8 cellular contexts compared by ENCODE assay signal in the genomic region with DNA sequence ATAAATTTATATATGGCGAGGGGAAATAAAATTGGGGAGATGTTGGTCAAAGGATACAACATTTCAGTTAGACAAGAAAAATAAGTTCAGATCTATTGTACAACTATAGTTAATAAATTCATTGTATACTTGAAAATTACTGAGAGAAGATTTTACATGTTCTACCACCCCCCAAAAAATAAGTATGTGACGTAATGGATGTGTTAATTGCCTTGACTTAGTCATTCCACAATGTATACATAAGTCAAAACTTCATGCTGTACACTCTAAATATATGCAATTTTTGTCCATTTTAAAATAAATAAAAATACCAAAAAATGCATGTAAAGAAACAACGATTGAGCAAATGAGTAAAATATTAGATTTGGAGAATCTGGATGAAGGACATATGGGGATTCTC. TPM values are rescaled to one million over a fixed set of nuclear protein-coding genes. Genes with fewer than 3 reads are reported as not detected.
DNase-seq lines count a peak whose midpoint lies in the region; ATAC-seq and TF ChIP-seq lines count a peak whose summit lies in the region.

No MANE protein-coding gene starts in this region.

- DNase-seq in MCF 10A (ENCODE audit: unreplicated experiment): no peak
- DNase-seq in NOMO-1 treated with DMSO at 0.1 percent for 48 hours (lab: John Stamatoyannopoulos, UW; ENCODE audit: unreplicated experiment): no peak
- DNase-seq in NCI-H446 (lab: John Stamatoyannopoulos, UW): no peak
- DNase-seq in activated naive CD4-positive, alpha-beta T cell treated with anti-CD3 and anti-CD28 coated beads, Interleukin-2, amount 50 U/mL, for 16 hours: no peak

- no peak for ATAC-seq in HG03457 (IDR thresholded peaks at IDR 0.05; ENCODE audit: unreplicated experiment)

- H3K27ac ChIP-seq in ACC112 (ENCODE audit: low read depth, low read length) (peak overlapping the region; percentile 94), HUES6 (ENCODE audit: low read depth, low read length) (no peak overlapping the region; the same call in 1 of the 2 replicates), muscle layer of duodenum (ENCODE audit: low read length) (no peak overlapping the region)

- H3K4me1 Mint-ChIP-seq in MCF 10A (ENCODE audit: insufficient read depth, unreplicated experiment): peaks cover 6% of the 10 kb centered on the region

- POLR2A ChIA-PET in MCF 10A (lab: Yijun Ruan, JAX): interaction anchor here (0.7 kb wide), 1 partner anchor 14 kb away, joined by 3 read pairs; no protein-coding TSS in a partner anchor

- H3K9ac ChIP-seq in HUES6 (ENCODE audit: low read length): no peak overlapping the region

- no peaks in the 10 kb centered on the region for H3K27me3 ChIP-seq in ACC112 (ENCODE audit: insufficient read depth, low read length)
- no peaks in the 10 kb centered on the region for H3K27me3 ChIP-seq in HUES6 (ENCODE audit: control insufficient read depth, insufficient read depth, low read length)
- no peaks in the 10 kb centered on the region for H3K27me3 ChIP-seq in muscle layer of duodenum (ENCODE audit: low read depth, low read length)

- BruUV-seq in MCF 10A (replicated peaks; lab: Mats Ljungman, UMichigan): no TSS peak

- peaks cover 58% of the 10 kb centered on the region for H3K27me3 Mint-ChIP-seq in MCF 10A (ENCODE audit: insufficient read depth, unreplicated experiment)

- CTCF ChIA-PET in MCF 10A (lab: Yijun Ruan, JAX): no interaction called here

- intact Hi-C loops in MCF 10A (cut with micrococcal nuclease): no loop called here

- H3K4me3 ChIP-seq in ACC112 (ENCODE audit: low read depth, low read length): peak overlapping the region; percentile 80
- H3K4me3 ChIP-seq in HUES6 (ENCODE audit: low read depth, low read length): peak overlapping the region; percentile 86
- H3K4me3 ChIP-seq in muscle layer of duodenum (ENCODE audit: low read depth in 1 of 2, low read length in 2 of 2): peak overlapping the region; percentile 59 to 70

- no peak for TF ChIP-seq CTCF in MCF 10A (IDR thresholded peaks at IDR 0.05; ENCODE audit: unreplicated experiment)

- H3K36me3 ChIP-seq in ACC112 (ENCODE audit: insufficient read depth, low read length) (no peaks in the 10 kb centered on the region), HUES6 (ENCODE audit: control insufficient read depth, insufficient read depth, low read length) (peaks cover 11% of the 10 kb centered on the region), muscle layer of duodenum (ENCODE audit: control insufficient read depth in 1 of 2, insufficient read depth in 2 of 2, low read length in 2 of 2) (peaks cover under 1 to 1% of the 10 kb centered on the region in 2 donors)

- H3K4me3 Mint-ChIP-seq in MCF 10A (ENCODE audit: unreplicated experiment): peak overlapping the region; percentile 95

- no peak overlapping the region for H2AFZ ChIP-seq in ACC112 (ENCODE audit: low read length, unreplicated experiment)

- H3K4me1 ChIP-seq in ACC112 (ENCODE audit: control insufficient read depth, insufficient read depth, low read length, unreplicated experiment) (peaks cover 11% of the 10 kb centered on the region), HUES6 (ENCODE audit: control insufficient read depth, insufficient read depth, low read length) (peaks cover 11% of the 10 kb centered on the region), muscle layer of duodenum (ENCODE audit: control insufficient read depth in 1 of 2, insufficient read depth in 2 of 2, low read length in 2 of 2) (peaks cover 5 to 10% of the 10 kb centered on the region in 2 donors)

- peaks cover 25% of the 10 kb centered on the region for H3K36me3 Mint-ChIP-seq in MCF 10A (ENCODE audit: insufficient read depth, unreplicated experiment)

- peaks cover 42% of the 10 kb centered on the region for H3K79me2 ChIP-seq in ACC112 (ENCODE audit: control insufficient read depth, insufficient read depth, low read length, unreplicated experiment)

- no peaks in the 10 kb centered on the region for H3K9me3 Mint-ChIP-seq in MCF 10A (ENCODE audit: unreplicated experiment)

- H3K9me3 ChIP-seq in HUES6 (ENCODE audit: control insufficient read depth, insufficient read depth, low read depth, low read length) (no peaks in the 10 kb centered on the region), muscle layer of duodenum (ENCODE audit: control insufficient read depth in 1 of 2, low read length in 2 of 2) (no peaks in the 10 kb centered on the region)

- H3K27ac Mint-ChIP-seq in MCF 10A (ENCODE audit: low read depth, unreplicated experiment): peak overlapping the region; percentile 100

RNA-seq across cellular contexts. Expression of a gene that starts 1.8 kb away (rescaled TPM):
- 19.9 and 20.3 TPM in 2 replicates for total RNA-seq in MCF 10A (2022)

RNA-seq across cellular contexts. Expression of a gene that starts 16.1 kb away (rescaled TPM):
- 138 and 189 TPM in 2 replicates for total RNA-seq in MCF 10A (2022)

RNA-seq across cellular contexts. Expression of a gene that starts 41.0 kb away (rescaled TPM):
- total RNA-seq in MCF 10A (2022): 248 and 293 TPM in 2 replicates
